ENCODE assay signal across 17 cellular contexts in the genomic region with DNA sequence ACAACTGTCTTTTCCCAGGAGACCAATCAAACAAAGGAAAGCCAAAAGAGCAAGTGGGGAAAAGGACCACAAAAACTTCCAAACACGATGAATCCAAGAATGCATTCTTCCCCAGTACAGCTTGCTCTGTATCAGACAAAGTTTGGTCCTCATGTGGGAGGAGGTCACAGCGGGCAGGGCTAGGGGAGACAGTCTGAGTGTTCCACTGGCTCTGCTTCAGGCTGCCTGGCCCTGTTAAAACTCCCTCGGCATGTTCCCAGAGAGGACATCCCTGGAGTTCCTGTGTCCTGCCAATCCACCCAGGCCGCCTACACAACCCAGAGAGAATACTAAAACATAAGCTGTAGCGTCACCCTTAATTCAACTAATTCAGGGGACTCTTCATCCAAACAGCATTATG.
"Had no signal": no experiment of that assay in that cellular context is flagged by ENCODE, and none has a peak within 500 bp of the region (broad histone marks: within the 10 kb centered on the region; RNA-seq: fewer than 3 reads in every experiment).

No MANE protein-coding gene starts in this region.

- FAIRE-seq: islet of Langerhans had no signal

- H3K27me3 Mint-ChIP-seq: activated naive CD4-positive, alpha-beta T cell treated with anti-CD3 and anti-CD28 coated beads, Interleukin-2, amount 10 ng/mL, durations not matched to agents 7 days and 5 days; dendritic cell treated with granulocyte-macrophage colony-stimulating factor and Interleukin-4, amounts not matched to agents 40 ng/mL and 50 ng/mL, for 4 days had no signal

- H3K36me3 Mint-ChIP-seq: activated naive CD4-positive, alpha-beta T cell treated with anti-CD3 and anti-CD28 coated beads, Interleukin-2, amount 10 ng/mL, durations not matched to agents 7 days and 5 days had no signal

- ATAC-seq: activated CD8-positive, alpha-beta T cell treated with anti-CD3 and anti-CD28 coated beads, Interleukin-2, amount 10 ng/mL, durations not matched to agents 7 days and 5 days had no signal

- H3K9me3 ChIP-seq: prostate gland, SK-N-SH, stomach, thyroid gland, vagina had no signal

- H3K27ac ChIP-seq: prostate gland, skin epidermis, stomach, thyroid gland, vagina had no signal

- DNase-seq: activated CD4-positive, alpha-beta T cell treated with anti-CD3 and anti-CD28 coated beads for 4 hours; activated CD8-positive, alpha-beta memory T cell treated with anti-CD3 and anti-CD28 coated beads, Interleukin-2, amount 50 U/mL, for 48 hours; activated CD8-positive, alpha-beta T cell treated with anti-CD3 and anti-CD28 coated beads, Interleukin-2, amount 10 ng/mL, durations not matched to agents 7 days and 5 days; activated naive CD4-positive, alpha-beta T cell treated with anti-CD3 and anti-CD28 coated beads, Interleukin-2, amount 10 ng/mL, durations not matched to agents 7 days and 5 days; endodermal cell; erythroblast; SK-N-SH; stomach; T-helper 1 cell had no signal

- H3K9me3 Mint-ChIP-seq: activated naive CD4-positive, alpha-beta T cell treated with anti-CD3 and anti-CD28 coated beads, Interleukin-2, amount 10 ng/mL, durations not matched to agents 7 days and 5 days; activated T-helper 1 cell treated with anti-CD3 and anti-CD28 coated beads, Interleukin-12 subunit alpha, Interleukin-12 subunit beta, Interleukin-2, Interleukin-4 antibody, amounts not matched to agents 30 ng/mL and 10 ng/mL and 1 ng/mL, durations not matched to agents 14 hours and 24 hours and 36 hours; central memory CD8-positive, alpha-beta T cell; dendritic cell treated with granulocyte-macrophage colony-stimulating factor and Interleukin-4, amounts not matched to agents 40 ng/mL and 50 ng/mL, for 4 days; endodermal cell had no signal

- H3K27me3 ChIP-seq: stomach, thyroid gland, vagina had no signal

- H3K27ac Mint-ChIP-seq: activated CD8-positive, alpha-beta T cell treated with anti-CD3 and anti-CD28 coated beads, Interleukin-2, amount 10 ng/mL, durations not matched to agents 7 days and 5 days; activated naive CD4-positive, alpha-beta T cell treated with anti-CD3 and anti-CD28 coated beads, Interleukin-2, amount 10 ng/mL, durations not matched to agents 7 days and 5 days; activated T-helper 1 cell treated with anti-CD3 and anti-CD28 coated beads, Interleukin-12 subunit alpha, Interleukin-12 subunit beta, Interleukin-2, Interleukin-4 antibody, amounts not matched to agents 30 ng/mL and 10 ng/mL and 1 ng/mL, durations not matched to agents 14 hours and 24 hours and 36 hours; dendritic cell treated with granulocyte-macrophage colony-stimulating factor and Interleukin-4, amounts not matched to agents 40 ng/mL and 50 ng/mL, for 4 days; endodermal cell had no signal

- H3K4me3 Mint-ChIP-seq: activated CD8-positive, alpha-beta T cell treated with anti-CD3 and anti-CD28 coated beads, Interleukin-2, amount 10 ng/mL, durations not matched to agents 7 days and 5 days; activated naive CD4-positive, alpha-beta T cell treated with anti-CD3 and anti-CD28 coated beads, Interleukin-2, amount 10 ng/mL, durations not matched to agents 7 days and 5 days; activated T-helper 1 cell treated with anti-CD3 and anti-CD28 coated beads, Interleukin-12 subunit alpha, Interleukin-12 subunit beta, Interleukin-2, Interleukin-4 antibody, amounts not matched to agents 30 ng/mL and 10 ng/mL and 1 ng/mL, durations not matched to agents 14 hours and 24 hours and 36 hours; central memory CD8-positive, alpha-beta T cell; dendritic cell treated with granulocyte-macrophage colony-stimulating factor and Interleukin-4, amounts not matched to agents 40 ng/mL and 50 ng/mL, for 4 days; endodermal cell had no signal

- H3K36me3 ChIP-seq: prostate gland, stomach, thyroid gland, vagina had no signal

- H3K4me1 ChIP-seq: prostate gland, thyroid gland had no signal

- H3K4me1 Mint-ChIP-seq: activated naive CD4-positive, alpha-beta T cell treated with anti-CD3 and anti-CD28 coated beads, Interleukin-2, amount 10 ng/mL, durations not matched to agents 7 days and 5 days; central memory CD8-positive, alpha-beta T cell had no signal

- H3K4me3 ChIP-seq: prostate gland, skin epidermis, stomach, thyroid gland, vagina had no signal
